Comparison of ENCODE assay signal across 15 cellular contexts in genomic region chr2:237721828-237722227, GRCh38.
DNase-seq lines count a peak whose midpoint lies in the region; ATAC-seq and TF ChIP-seq lines count a peak whose summit lies in the region.
"Had no signal": no experiment of that assay in that cellular context is flagged by ENCODE, and none has a peak within 500 bp of the region (broad histone marks: within the 10 kb centered on the region; RNA-seq: fewer than 3 reads in every experiment).

No MANE protein-coding gene starts in this region.

- DNase-seq in Calu3, result no peak
- no peak for DNase-seq in T-helper 17 cell
- no peak for DNase-seq in glutamatergic neuron
- no peak for DNase-seq in sigmoid colon
- DNase-seq in AG08396 (ENCODE audit: low spot score), result no peak
- no peak for DNase-seq in thyroid gland
- DNase-seq: activated CD4-positive, alpha-beta T cell treated with anti-CD3 and anti-CD28 coated beads, Interleukin-2, amount 50 U/mL, for 1 hour; Caco-2; HCEC 1CT; MV-4-11; NCI-H345; T-helper 2 cell had no signal

- TF ChIP-seq POLR2A in sigmoid colon (IDR thresholded peaks at IDR 0.05), result no peak
- no peak for TF ChIP-seq POLR2A in thyroid gland (IDR thresholded peaks at IDR 0.05)

- no peak for TF ChIP-seq CTCF in Calu3 (IDR thresholded peaks at IDR 0.05; ENCODE audit: unreplicated experiment)
- TF ChIP-seq CTCF in glutamatergic neuron (IDR thresholded peaks at IDR 0.05; ENCODE audit: partially characterized antibody, unreplicated experiment), result no peak
- no peak for TF ChIP-seq CTCF in sigmoid colon (IDR thresholded peaks at IDR 0.05)
- no peak for TF ChIP-seq CTCF in thyroid gland (IDR thresholded peaks at IDR 0.05)

- H3K4me1 Mint-ChIP-seq in Calu3 (ENCODE audit: low read depth, unreplicated experiment) (peaks cover 59% of the 10 kb centered on the region), T-helper 17 cell (peaks cover 51% of the 10 kb centered on the region), glutamatergic neuron (ENCODE audit: low read depth, unreplicated experiment) (peaks cover 82% of the 10 kb centered on the region)

- H3K27me3 Mint-ChIP-seq in Calu3 (ENCODE audit: unreplicated experiment), result no peaks in the 10 kb centered on the region
- H3K27me3 Mint-ChIP-seq in T-helper 17 cell, result no peaks in the 10 kb centered on the region
- H3K27me3 Mint-ChIP-seq in glutamatergic neuron (ENCODE audit: unreplicated experiment), result peaks cover 12% of the 10 kb centered on the region

- CTCF ChIA-PET in Calu3 (lab: Charles Lee), result no interaction called here

- TF ChIP-seq EP300 in sigmoid colon (IDR thresholded peaks at IDR 0.05), result no peak

- H3K27ac Mint-ChIP-seq in Calu3 (ENCODE audit: unreplicated experiment), result peak overlapping the region; percentile 41
- peak overlapping the region; percentile 34 for H3K27ac Mint-ChIP-seq in T-helper 17 cell
- peak overlapping the region; percentile 98 for H3K27ac Mint-ChIP-seq in glutamatergic neuron (ENCODE audit: unreplicated experiment)
- H3K27ac Mint-ChIP-seq: activated naive CD4-positive, alpha-beta T cell treated with anti-CD3 and anti-CD28 coated beads, Interleukin-2, amount 50 U/mL, for 72 hours had no signal

- H3K4me3 ChIP-seq in sigmoid colon (no peak overlapping the region), thyroid gland (replicated peaks in 1 of 3) (no peak overlapping the region)
- H3K4me3 ChIP-seq: skin epidermis had no signal

- H3K27me3 ChIP-seq in sigmoid colon (no peaks in the 10 kb centered on the region), thyroid gland (no peaks in the 10 kb centered on the region)

- H3K4me3 Mint-ChIP-seq in Calu3 (ENCODE audit: low read depth, unreplicated experiment), result no peak overlapping the region
- H3K4me3 Mint-ChIP-seq in T-helper 17 cell, result no peak overlapping the region
- H3K4me3 Mint-ChIP-seq in glutamatergic neuron (ENCODE audit: unreplicated experiment), result peak overlapping the region; percentile 39

- H3K4me1 ChIP-seq in sigmoid colon (peaks cover 0 to 66% (median 53%) of the 10 kb centered on the region in 4 donors), thyroid gland (peaks cover 8 to 19% of the 10 kb centered on the region in 2 donors)

- H3K9me3 ChIP-seq in T-helper 17 cell (ENCODE audit: control insufficient read depth, low read length, poor library complexity, severe bottlenecking), result no peaks in the 10 kb centered on the region
- no peaks in the 10 kb centered on the region for H3K9me3 ChIP-seq in sigmoid colon
- no peaks in the 10 kb centered on the region for H3K9me3 ChIP-seq in thyroid gland
- H3K9me3 ChIP-seq: Caco-2 had no signal

- peak overlapping the region; percentile 9 to 97 (median 36) for H3K27ac ChIP-seq in sigmoid colon
- H3K27ac ChIP-seq in thyroid gland, result no peak overlapping the region

- intact Hi-C loops in Calu3 (cut with micrococcal nuclease; ENCODE audit: unreplicated experiment) (no loop called here), sigmoid colon (cut with DNase I) (no loop called here), thyroid gland (cut with DNase I) (no loop called here)

- no peaks in the 10 kb centered on the region for H3K36me3 ChIP-seq in sigmoid colon
- no peaks in the 10 kb centered on the region for H3K36me3 ChIP-seq in thyroid gland

- ATAC-seq in T-helper 17 cell, result no peak
- ATAC-seq in GM19395 (IDR thresholded peaks at IDR 0.05; ENCODE audit: unreplicated experiment), result no peak
- ATAC-seq: activated naive CD4-positive, alpha-beta T cell treated with anti-CD3 and anti-CD28 coated beads, Interleukin-2, amount 50 U/mL, for 72 hours had no signal

- H3K36me3 Mint-ChIP-seq in Calu3 (ENCODE audit: insufficient read depth, unreplicated experiment) (peaks cover 66% of the 10 kb centered on the region), T-helper 17 cell (ENCODE audit: low read depth) (no peaks in the 10 kb centered on the region), glutamatergic neuron (ENCODE audit: unreplicated experiment) (peaks cover 4% of the 10 kb centered on the region)

- WGBS in sigmoid colon, 2 donors, result 90% methylated on average over 8 of the region's 8 CpGs
- 89 to 90% methylated on average over 8 of the region's 8 CpGs for WGBS in thyroid gland, 2 donors

- no TSS peak for BruUV-seq in Calu3 (replicated peaks; lab: Mats Ljungman, UMichigan)

- H3K9me3 Mint-ChIP-seq in Calu3 (ENCODE audit: low read depth, unreplicated experiment), result no peaks in the 10 kb centered on the region
- peaks cover 19% of the 10 kb centered on the region for H3K9me3 Mint-ChIP-seq in glutamatergic neuron (ENCODE audit: unreplicated experiment)
- H3K9me3 Mint-ChIP-seq: activated naive CD4-positive, alpha-beta T cell treated with anti-CD3 and anti-CD28 coated beads, Interleukin-2, amount 50 U/mL, for 72 hours had no signal

Comparison
In these comparisons a context has a peak if more than half of its experiments do, and no peak if none do; other contexts are left out.
1. H3K27ac Mint-ChIP-seq: peak in every context shown above with its lines; median percentile 98 in glutamatergic neuron; 41 in Calu3; 34 in T-helper 17 cell.
2. H3K27ac ChIP-seq: peak in sigmoid colon (4 of 4); none in thyroid gland (0 of 3).